12 cellular contexts compared by ENCODE assay signal in genomic region chr1:147665521-147665920, GRCh38. TPM values are rescaled to one million over a fixed set of nuclear protein-coding genes. Genes with fewer than 3 reads are reported as not detected.
DNase-seq lines count a peak whose midpoint lies in the region; ATAC-seq, FAIRE-seq and TF ChIP-seq lines count a peak whose summit lies in the region.
"Had no signal": no experiment of that assay in that cellular context is flagged by ENCODE, and none has a peak within 500 bp of the region (broad histone marks: within the 10 kb centered on the region; RNA-seq: fewer than 3 reads in every experiment).

No MANE protein-coding gene starts in this region.

- ATAC-seq in GM19455 (IDR thresholded peaks at IDR 0.05; ENCODE audit: unreplicated experiment), result no peak
- ATAC-seq in HG03469 (IDR thresholded peaks at IDR 0.05; ENCODE audit: unreplicated experiment), result no peak

- FAIRE-seq in bronchial epithelial cell (lab: Jason Lieb, UNC), result no peak

- H3K36me3 ChIP-seq in bronchial epithelial cell (ENCODE audit: control insufficient read depth, insufficient read depth, low read length), result no peaks in the 10 kb centered on the region

- H3K4me1 Mint-ChIP-seq in nephron progenitor cell, result peaks cover 34% of the 10 kb centered on the region

- peaks cover 57% of the 10 kb centered on the region for H3K36me3 Mint-ChIP-seq in nephron progenitor cell (ENCODE audit: low read depth)

- no peaks in the 10 kb centered on the region for H3K27me3 ChIP-seq in bronchial epithelial cell (ENCODE audit: control insufficient read depth, insufficient read depth, low read length)

- peaks cover 13% of the 10 kb centered on the region for H3K27me3 Mint-ChIP-seq in nephron progenitor cell (ENCODE audit: low read depth, poor library complexity)
- H3K27me3 Mint-ChIP-seq: activated naive CD8-positive, alpha-beta T cell had no signal

- H3K4me3 ChIP-seq in bronchial epithelial cell (ENCODE audit: low read depth, low read length), result no peak overlapping the region

- peaks cover 41% of the 10 kb centered on the region for H3K9me3 Mint-ChIP-seq in nephron progenitor cell

- TF ChIP-seq CTCF in bronchial epithelial cell (IDR thresholded peaks at IDR 0.05; ENCODE audit: insufficient read depth, low read length, severe bottlenecking), result peak; percentile 18
- peak; percentile 21 for TF ChIP-seq CTCF in nephron progenitor cell (IDR thresholded peaks at IDR 0.05)

- H3K27ac Mint-ChIP-seq in nephron progenitor cell, result no peak overlapping the region
- H3K27ac Mint-ChIP-seq: activated naive CD8-positive, alpha-beta T cell had no signal

- DNase-seq in DMS53 (lab: John Stamatoyannopoulos, UW), result peak; percentile 42
- no peak for DNase-seq in DMS53 treated with DMSO at 0.1 percent for 48 hours (lab: John Stamatoyannopoulos, UW; ENCODE audit: unreplicated experiment)
- DNase-seq in Kasumi-1 (lab: John Stamatoyannopoulos, UW), result peak; percentile 18 to 19
- no peak for DNase-seq in bronchial epithelial cell (ENCODE audit: low read depth)
- no peak for DNase-seq in nephron progenitor cell
- no peak for DNase-seq in COR-L47 (lab: John Stamatoyannopoulos, UW)
- DNase-seq: effector CD8-positive, alpha-beta T cell; hypothalamus; NCI-H446 treated with DMSO at 0.1 percent for 48 hours had no signal

- no peak overlapping the region for H3K4me3 Mint-ChIP-seq in nephron progenitor cell
- H3K4me3 Mint-ChIP-seq: activated naive CD8-positive, alpha-beta T cell had no signal

RNA-seq across cellular contexts. Expression of gene ACP6, which starts 4.8 kb away (rescaled TPM):
- total RNA-seq in bronchial epithelial cell, result 5.2 and 6.6 TPM in 2 replicates

Comparison
In these comparisons a context has a peak if more than half of its experiments do, and no peak if none do; other contexts are left out.
1. DNase-seq: peak in DMS53 (single experiment) and Kasumi-1 (2 of 2); none in DMS53 treated with DMSO at 0.1 percent for 48 hours (single experiment), bronchial epithelial cell (single experiment), nephron progenitor cell (single experiment) and COR-L47 (single experiment).